Comparison of ENCODE assay signal across 7 cellular contexts in the genomic region with DNA sequence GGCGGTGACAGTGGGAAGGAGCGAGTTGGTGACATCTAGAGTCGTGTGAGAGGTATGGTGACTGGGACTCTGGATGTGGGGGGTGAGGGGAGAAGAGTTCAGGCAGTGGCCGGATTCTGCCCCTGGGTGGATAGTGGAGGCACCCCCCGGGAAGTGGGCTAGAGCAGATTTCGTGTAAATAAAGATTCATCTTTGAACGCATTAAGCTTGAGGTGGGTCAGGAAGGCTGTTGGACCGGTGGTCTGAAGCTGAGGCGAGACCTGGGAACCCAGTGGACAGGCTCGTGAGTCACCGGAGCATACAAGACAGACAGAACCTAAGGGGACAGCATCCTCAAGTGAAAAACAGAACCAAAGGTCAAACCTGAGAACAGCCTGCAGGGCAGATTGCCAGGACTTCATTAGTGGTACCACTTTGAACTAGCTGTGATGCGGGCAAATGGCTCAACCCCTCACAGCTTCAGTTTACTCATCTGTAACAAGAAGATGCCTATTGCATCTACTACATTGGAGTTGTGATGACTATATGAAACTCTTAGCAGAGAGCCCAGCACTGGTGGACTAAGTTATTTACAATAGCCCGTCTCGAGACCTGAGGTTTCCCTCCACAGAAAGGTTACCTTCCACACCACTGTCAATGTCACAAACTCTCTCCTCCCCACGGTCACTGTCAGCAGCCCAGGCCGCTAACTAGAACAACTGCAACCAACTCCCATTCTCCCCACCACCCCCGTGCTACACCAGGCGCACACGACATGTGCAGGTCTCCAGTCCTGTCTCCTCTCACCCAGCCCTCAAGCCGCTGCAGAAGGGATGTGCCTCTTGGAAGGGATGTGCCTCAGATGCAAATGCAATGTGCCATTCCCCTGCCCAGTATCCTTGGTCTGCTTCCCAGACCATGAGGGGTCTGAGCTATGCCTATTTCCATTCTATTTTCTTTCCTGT. TPM values are rescaled to one million over a fixed set of nuclear protein-coding genes. Genes with fewer than 3 reads are reported as not detected.
DNase-seq lines count a peak whose midpoint lies in the region; ATAC-seq and TF ChIP-seq lines count a peak whose summit lies in the region.

No MANE protein-coding gene starts in this region.

- no peaks in the 10 kb centered on the region for H3K9me3 ChIP-seq in HUES6 (ENCODE audit: control insufficient read depth, insufficient read depth, low read depth, low read length)

- H3K36me3 Mint-ChIP-seq in activated naive CD8-positive, alpha-beta T cell treated with anti-CD3 and anti-CD28 coated beads, Interleukin-2, amount 50 U/mL, for 24 hours (ENCODE audit: low read depth) = peaks cover 14% of the 10 kb centered on the region

- H3K27ac ChIP-seq in HUES6 (ENCODE audit: low read depth, low read length) = no peak overlapping the region
- H3K27ac ChIP-seq in temporal lobe (ENCODE audit: low read depth, low read length) = peak overlapping the region; percentile 69

- H3K4me1 Mint-ChIP-seq in activated naive CD8-positive, alpha-beta T cell treated with anti-CD3 and anti-CD28 coated beads, Interleukin-2, amount 50 U/mL, for 24 hours = peaks cover 43% of the 10 kb centered on the region

- H3K36me3 ChIP-seq in HUES6 (ENCODE audit: control insufficient read depth, insufficient read depth, low read length) (no peaks in the 10 kb centered on the region), kidney epithelial cell (ENCODE audit: control insufficient read depth, insufficient read depth, low read length) (no peaks in the 10 kb centered on the region)

- no peaks in the 10 kb centered on the region for H3K9me3 Mint-ChIP-seq in activated naive CD8-positive, alpha-beta T cell treated with anti-CD3 and anti-CD28 coated beads, Interleukin-2, amount 50 U/mL, for 24 hours

- peaks cover 25% of the 10 kb centered on the region for H3K4me1 ChIP-seq in HUES6 (ENCODE audit: control insufficient read depth, insufficient read depth, low read length)

- peak overlapping the region; percentile 97 for H3K27ac Mint-ChIP-seq in activated naive CD8-positive, alpha-beta T cell treated with anti-CD3 and anti-CD28 coated beads, Interleukin-2, amount 50 U/mL, for 24 hours

- TF ChIP-seq CTCF in GM12864 (IDR thresholded peaks at IDR 0.05; ENCODE audit: low read depth, low read length, missing control alignments) = no peak
- no peak for TF ChIP-seq CTCF in kidney epithelial cell (IDR thresholded peaks at IDR 0.05; ENCODE audit: insufficient read depth, low read length, poor library complexity, severe bottlenecking)

- H3K4me3 ChIP-seq in GM12864 (ENCODE audit: low read depth, low read length) = peak overlapping the region; percentile 85
- H3K4me3 ChIP-seq in HUES6 (ENCODE audit: low read depth, low read length) = peak overlapping the region; percentile 88
- peak overlapping the region; percentile 81 for H3K4me3 ChIP-seq in kidney epithelial cell (ENCODE audit: low read depth, low read length)

- H3K27me3 ChIP-seq in HUES6 (ENCODE audit: control insufficient read depth, insufficient read depth, low read length) = 0 out of 2 replicates have a peak, but pooled peaks cover 5% of the 10 kb centered on the region
- no peaks in the 10 kb centered on the region for H3K27me3 ChIP-seq in kidney epithelial cell (ENCODE audit: control insufficient read depth, insufficient read depth, low read length)

- DNase-seq in GM12864 (ENCODE audit: low read depth) (no peak), kidney epithelial cell (ENCODE audit: low read depth) (no peak), NCI-H1417 treated with DMSO at 0.1 percent for 48 hours (lab: John Stamatoyannopoulos, UW) (no peak)
- no peak for DNase-seq in activated naive CD8-positive, alpha-beta T cell treated with anti-CD3 and anti-CD28 coated beads, Interleukin-2, amount 50 U/mL, for 24 hours
- DNase-seq in NK-92 treated with Interleukin-12 subunit alpha and Interleukin-12 subunit beta, amount 100 ng/mL, for 24 hours (lab: John Stamatoyannopoulos, UW) = no peak

- ATAC-seq in activated naive CD8-positive, alpha-beta T cell treated with anti-CD3 and anti-CD28 coated beads, Interleukin-2, amount 50 U/mL, for 24 hours = no peak

- peak overlapping the region; percentile 71 for H3K9ac ChIP-seq in HUES6 (ENCODE audit: low read length)

- peaks cover 1% of the 10 kb centered on the region for H3K27me3 Mint-ChIP-seq in activated naive CD8-positive, alpha-beta T cell treated with anti-CD3 and anti-CD28 coated beads, Interleukin-2, amount 50 U/mL, for 24 hours

- H3K4me3 Mint-ChIP-seq in activated naive CD8-positive, alpha-beta T cell treated with anti-CD3 and anti-CD28 coated beads, Interleukin-2, amount 50 U/mL, for 24 hours = peak overlapping the region; percentile 92

RNA-seq across cellular contexts. Expression of a gene that starts 0.9 kb away (rescaled TPM):
- total RNA-seq in kidney epithelial cell = 29.0 and 31.4 TPM in 2 replicates
- total RNA-seq in temporal lobe = 2.7 TPM

RNA-seq across cellular contexts. Expression of a gene that starts 25.3 kb away (rescaled TPM):
- 2.4 and 5.3 TPM in 2 replicates for total RNA-seq in kidney epithelial cell
- 2.5 TPM for total RNA-seq in temporal lobe

RNA-seq across cellular contexts. Expression of a gene that starts 47.1 kb away (rescaled TPM):
- total RNA-seq in kidney epithelial cell (37.6 and 41.3 TPM in 2 replicates), temporal lobe (143 TPM)
